ENCODE assay signal across 14 cellular contexts in genomic region chr3:15375461-15376000, GRCh38.
"Had no signal": no experiment of that assay in that cellular context is flagged by ENCODE, and none has a peak within 500 bp of the region (broad histone marks: within the 10 kb centered on the region; RNA-seq: fewer than 3 reads in every experiment).

No MANE protein-coding gene starts in this region.

- ATAC-seq: activated CD4-positive, CD25-positive, alpha-beta regulatory T cell treated with anti-CD3 and anti-CD28 coated beads, Interleukin-2, amount 50 U/mL, for 24 hours; activated T-cell treated with anti-CD3 and anti-CD28 coated beads, Interleukin-2, amount 50 U/mL, for 4 hours; gastroesophageal sphincter; left lobe of liver had no signal

- H3K9me3 Mint-ChIP-seq: activated T-cell treated with anti-CD3 and anti-CD28 coated beads, Interleukin-2, amount 50 U/mL, for 4 hours; neural progenitor cell had no signal

- H3K4me3 ChIP-seq: gastroesophageal sphincter, neural progenitor cell, tibial artery, vagina had no signal

- H3K4me1 Mint-ChIP-seq: neural progenitor cell had no signal

- H3K27me3 ChIP-seq: gastroesophageal sphincter, neural progenitor cell, tibial artery, vagina had no signal

- H2AFZ ChIP-seq: neural progenitor cell had no signal

- DNase-seq: activated gamma-delta T cell treated with Interleukin-2 at 50 U/mL for 16 hours; activated T-cell treated with anti-CD3 and anti-CD28 coated beads, Interleukin-2, amount 50 U/mL, for 4 hours; central memory CD4-positive, alpha-beta T cell; effector memory CD4-positive, alpha-beta T cell; islet precursor cell; retina; stimulated activated CD4-positive, alpha-beta T cell treated with anti-CD3 and anti-CD28 coated beads, Interleukin-4, amount 100 ng/mL, for 4 hours; tibial artery had no signal

- H3K9me3 ChIP-seq: gastroesophageal sphincter, tibial artery, vagina had no signal

- H3K4me3 Mint-ChIP-seq: activated T-cell treated with anti-CD3 and anti-CD28 coated beads, Interleukin-2, amount 50 U/mL, for 4 hours; neural progenitor cell had no signal

- H3K9ac ChIP-seq: neural progenitor cell, parathyroid adenoma had no signal

- H3K27ac Mint-ChIP-seq: neural progenitor cell had no signal

- H3K27ac ChIP-seq: gastroesophageal sphincter, neural progenitor cell, parathyroid adenoma, tibial artery, vagina had no signal

- H3K4me2 ChIP-seq: neural progenitor cell had no signal

- H3K36me3 ChIP-seq: gastroesophageal sphincter, neural progenitor cell, tibial artery, vagina had no signal

- H3K36me3 Mint-ChIP-seq: neural progenitor cell had no signal

- H3K4me1 ChIP-seq: gastroesophageal sphincter, neural progenitor cell had no signal
